Comparison of ENCODE assay signal across 8 cellular contexts in genomic region chr5:61409568-61409967, GRCh38.
DNase-seq lines count a peak whose midpoint lies in the region; ATAC-seq and TF ChIP-seq lines count a peak whose summit lies in the region.
"Had no signal": no experiment of that assay in that cellular context is flagged by ENCODE, and none has a peak within 500 bp of the region (broad histone marks: within the 10 kb centered on the region; RNA-seq: fewer than 3 reads in every experiment).

No MANE protein-coding gene starts in this region.

- H3K27ac ChIP-seq in transverse colon, result peak overlapping the region; percentile 43 to 79 (median 64)
- H3K27ac ChIP-seq: VCaP had no signal

- in situ Hi-C loops in transverse colon (cut with MboI; ENCODE audit: low pct_ligation_motif_present in 1 of 4, low pct_unique_long_range_greater_than_20kb in 1 of 4, low sequenced_read_pairs in 3 of 4), result no loop called here

- peaks cover 3 to 56% (median 15%) of the 10 kb centered on the region in 4 donors for H3K4me1 ChIP-seq in transverse colon

- TF ChIP-seq EP300 in transverse colon (IDR thresholded peaks at IDR 0.05; ENCODE audit: low read depth), result no peak

- DNase-seq in HS-5 (ENCODE audit: low read depth) (peak; percentile 79), astrocyte of the hippocampus (ENCODE audit: low read depth, low spot score) (peak; percentile 94), left kidney (ENCODE audit: low read depth, low spot score) (peak; percentile 72), transverse colon (no peak), NCI-H526 (lab: John Stamatoyannopoulos, UW) (no peak)
- no peak for DNase-seq in effector CD4-positive, alpha-beta T cell

- H3K9me3 ChIP-seq in transverse colon, result no peaks in the 10 kb centered on the region

- intact Hi-C loops in transverse colon (cut with DNase I; ENCODE audit: low total_unique reads), result loop anchor here (5.0 kb wide), 1 partner anchor 77 kb away; the partner anchor contains the start of gene ZSWIM6

- 18 to 41% methylated on average over 2 of the region's 2 CpGs for WGBS in transverse colon (ENCODE audit: low coverage in 1 of 2), 2 donors

- no peak overlapping the region for H3K4me3 ChIP-seq in transverse colon

- ATAC-seq in HG02571 (IDR thresholded peaks at IDR 0.05; ENCODE audit: unreplicated experiment), result no peak

- no peak for TF ChIP-seq CTCF in transverse colon (IDR thresholded peaks at IDR 0.05)

- H3K27me3 ChIP-seq in transverse colon, result no peaks in the 10 kb centered on the region

- no peaks in the 10 kb centered on the region for H3K36me3 ChIP-seq in transverse colon

- TF ChIP-seq POLR2A in transverse colon (IDR thresholded peaks at IDR 0.05), result no peak

Comparison
In these comparisons a context has a peak if more than half of its experiments do, and no peak if none do; other contexts are left out.
1. DNase-seq: peak in HS-5 (single experiment), astrocyte of the hippocampus (single experiment) and left kidney (single experiment); none in transverse colon (single experiment), NCI-H526 (0 of 2) and effector CD4-positive, alpha-beta T cell (single experiment).